ENCODE assay signal across 26 cellular contexts in genomic region chr20:822651-823325, GRCh38. TPM values are rescaled to one million over a fixed set of nuclear protein-coding genes. Genes with fewer than 3 reads are reported as not detected.
DNase-seq lines count a peak whose midpoint lies in the region; ATAC-seq and TF ChIP-seq lines count a peak whose summit lies in the region.
"Had no signal": no experiment of that assay in that cellular context is flagged by ENCODE, and none has a peak within 500 bp of the region (broad histone marks: within the 10 kb centered on the region; RNA-seq: fewer than 3 reads in every experiment).

No MANE protein-coding gene starts in this region.

- H3K4me1 Mint-ChIP-seq in GM23338: peaks cover 5% of the 10 kb centered on the region
- peaks cover 42% of the 10 kb centered on the region for H3K4me1 Mint-ChIP-seq in glutamatergic neuron (ENCODE audit: low read depth, unreplicated experiment)
- peaks cover 20% of the 10 kb centered on the region for H3K4me1 Mint-ChIP-seq in neural progenitor cell

- H3K4me3 ChIP-seq in GM23338 (no peak overlapping the region), neural progenitor cell (no peak overlapping the region)
- H3K4me3 ChIP-seq: GM12878, SJSA1 had no signal

- H3K4me3 Mint-ChIP-seq in GM23338 (no peak overlapping the region), glutamatergic neuron (ENCODE audit: unreplicated experiment) (peak overlapping the region; percentile 64), neural progenitor cell (peak overlapping the region; percentile 66)
- H3K4me3 Mint-ChIP-seq: activated T-cell treated with anti-CD3 and anti-CD28 coated beads, Interleukin-2, amount 50 U/mL, for 72 hours; CD4-positive, CD25-positive, alpha-beta regulatory T cell; effector memory CD8-positive, alpha-beta T cell; HFFc6; stimulated activated naive B cell treated with anti-CD40 and anti-IgM and Interleukin-4, amounts not matched to agents 10 μg/mL and 1 μg/mL and 100 μg/mL, for 72 hours had no signal

- no peak overlapping the region for H3K9ac ChIP-seq in neural progenitor cell

- H3K36me3 Mint-ChIP-seq in GM23338 (ENCODE audit: low read depth): peaks cover 3% of the 10 kb centered on the region; the same call in 1 of the 3 replicates
- H3K36me3 Mint-ChIP-seq in glutamatergic neuron (ENCODE audit: unreplicated experiment): peaks cover 10% of the 10 kb centered on the region
- no peaks in the 10 kb centered on the region for H3K36me3 Mint-ChIP-seq in neural progenitor cell
- H3K36me3 Mint-ChIP-seq: activated naive CD4-positive, alpha-beta T cell treated with anti-CD3 and anti-CD28 coated beads, Interleukin-2, amount 50 U/mL, for 72 hours; CD4-positive, CD25-positive, alpha-beta regulatory T cell; stimulated activated naive B cell treated with anti-CD40 and anti-IgM and Interleukin-4, amounts not matched to agents 10 μg/mL and 1 μg/mL and 100 μg/mL, for 72 hours had no signal

- H2AFZ ChIP-seq in GM23338: peak overlapping the region; percentile 28; the same call in 1 of the 2 replicates
- H2AFZ ChIP-seq in neural progenitor cell (replicated peaks): no peak overlapping the region

- no peak overlapping the region for H3K27ac Mint-ChIP-seq in GM23338
- peak overlapping the region; percentile 98 for H3K27ac Mint-ChIP-seq in glutamatergic neuron (ENCODE audit: unreplicated experiment)
- H3K27ac Mint-ChIP-seq in neural progenitor cell: peak overlapping the region; percentile 61
- H3K27ac Mint-ChIP-seq: activated naive CD4-positive, alpha-beta T cell treated with anti-CD3 and anti-CD28 coated beads, Interleukin-2, amount 50 U/mL, for 72 hours; activated T-cell treated with anti-CD3 and anti-CD28 coated beads, Interleukin-2, amount 50 U/mL, for 72 hours; effector memory CD8-positive, alpha-beta T cell; HFFc6 had no signal

- H3K9me3 Mint-ChIP-seq in GM23338 (peaks cover 5% of the 10 kb centered on the region; the same call in 2 of the 3 replicates), glutamatergic neuron (ENCODE audit: unreplicated experiment) (peaks cover 16% of the 10 kb centered on the region), neural progenitor cell (no peaks in the 10 kb centered on the region)
- H3K9me3 Mint-ChIP-seq: activated naive CD4-positive, alpha-beta T cell treated with anti-CD3 and anti-CD28 coated beads, Interleukin-2, amount 50 U/mL, for 72 hours; activated T-cell treated with anti-CD3 and anti-CD28 coated beads, Interleukin-2, amount 50 U/mL, for 72 hours; effector memory CD8-positive, alpha-beta T cell; HFFc6; stimulated activated naive B cell treated with anti-CD40 and anti-IgM and Interleukin-4, amounts not matched to agents 10 μg/mL and 1 μg/mL and 100 μg/mL, for 72 hours had no signal

- H3K4me1 ChIP-seq in GM23338 (ENCODE audit: insufficient read depth) (no peaks in the 10 kb centered on the region), neural progenitor cell (no peaks in the 10 kb centered on the region)
- H3K4me1 ChIP-seq: SJSA1 had no signal

- H3K79me2 ChIP-seq in GM23338 (replicated peaks; ENCODE audit: insufficient read depth): no peaks in the 10 kb centered on the region
- no peaks in the 10 kb centered on the region for H3K79me2 ChIP-seq in neural progenitor cell (ENCODE audit: low read depth)

- H3K4me2 ChIP-seq in GM23338 (no peak overlapping the region), neural progenitor cell (no peak overlapping the region)

- no peaks in the 10 kb centered on the region for H3K9me2 ChIP-seq in GM23338 (ENCODE audit: insufficient read depth)

- H3K9me3 ChIP-seq in neural progenitor cell (ENCODE audit: low read depth): no peaks in the 10 kb centered on the region
- H3K9me3 ChIP-seq: SJSA1 had no signal

- no peaks in the 10 kb centered on the region for H4K20me1 ChIP-seq in GM23338 (replicated peaks; ENCODE audit: insufficient read depth)
- H4K20me1 ChIP-seq in neural progenitor cell (ENCODE audit: low read depth): no peaks in the 10 kb centered on the region

- H3F3A ChIP-seq in GM23338 (replicated peaks; ENCODE audit: low read depth) (no peaks in the 10 kb centered on the region), neural progenitor cell (ENCODE audit: low read depth) (no peaks in the 10 kb centered on the region)

- no peak for TF ChIP-seq CTCF in GM23338 (conservative IDR thresholded peaks at IDR 0.05; ENCODE audit: low read depth in 2 of 2)
- no peak for TF ChIP-seq CTCF in glutamatergic neuron (IDR thresholded peaks at IDR 0.05; ENCODE audit: partially characterized antibody, unreplicated experiment)
- TF ChIP-seq CTCF in neural progenitor cell (IDR thresholded peaks at IDR 0.05): no peak

- H3K27me3 ChIP-seq in GM23338 (ENCODE audit: insufficient read depth) (no peaks in the 10 kb centered on the region), neural progenitor cell (no peaks in the 10 kb centered on the region)
- H3K27me3 ChIP-seq: SJSA1 had no signal

- no peaks in the 10 kb centered on the region for H3K36me3 ChIP-seq in GM23338 (ENCODE audit: insufficient read depth)
- no peaks in the 10 kb centered on the region for H3K36me3 ChIP-seq in neural progenitor cell
- H3K36me3 ChIP-seq: SJSA1 had no signal

- DNase-seq in GM23338 (ENCODE audit: low spot score) (no peak), NCI-H526 treated with DMSO at 0.1 percent for 48 hours (lab: John Stamatoyannopoulos, UW) (peak; percentile 95), glutamatergic neuron (peak; percentile 64), neural progenitor cell (ENCODE audit: low spot score) (no peak), UCSD-AML1 (lab: John Stamatoyannopoulos, UW; ENCODE audit: unreplicated experiment) (no peak)
- DNase-seq: activated CD4-positive, CD25-positive, alpha-beta regulatory T cell treated with anti-CD3 and anti-CD28 coated beads, Interleukin-2, amount 50 U/mL, for 72 hours; activated T-cell treated with anti-CD3 and anti-CD28 coated beads, Interleukin-2, amount 50 U/mL, for 72 hours; CD4-positive, CD25-positive, alpha-beta regulatory T cell; effector memory CD8-positive, alpha-beta T cell; EL; HFFc6; KBM-7; mammary epithelial cell; NCI-H1105 treated with DMSO at 0.1 percent for 48 hours; NCI-H2029 treated with DMSO at 0.1 percent for 48 hours; NCI-H748 treated with DMSO at 0.1 percent for 48 hours; RPMI8226; stimulated activated CD4-positive, alpha-beta T cell treated with anti-CD3 and anti-CD28 coated beads, Interleukin-4, amount 100 ng/mL, for 4 hours; stimulated activated naive B cell treated with anti-CD40 and anti-IgM and Interleukin-4, amounts not matched to agents 10 μg/mL and 1 μg/mL and 100 μg/mL, for 72 hours had no signal

- H3K27ac ChIP-seq in GM23338 (ENCODE audit: low read depth) (no peak overlapping the region), neural progenitor cell (no peak overlapping the region)
- H3K27ac ChIP-seq: SJSA1 had no signal

- ATAC-seq in GM23338 (peak; percentile 45; the same call in 2 of the 3 replicates), HG02852 (IDR thresholded peaks at IDR 0.05; ENCODE audit: unreplicated experiment) (no peak), HG02938 (IDR thresholded peaks at IDR 0.05; ENCODE audit: unreplicated experiment) (no peak)
- ATAC-seq: activated naive CD4-positive, alpha-beta T cell treated with anti-CD3 and anti-CD28 coated beads, Interleukin-2, amount 50 U/mL, for 72 hours; activated T-cell treated with anti-CD3 and anti-CD28 coated beads, Interleukin-2, amount 50 U/mL, for 72 hours; effector memory CD8-positive, alpha-beta T cell; GM12878; stimulated activated naive B cell treated with anti-CD40 and anti-IgM and Interleukin-4, amounts not matched to agents 10 μg/mL and 1 μg/mL and 100 μg/mL, for 72 hours had no signal

- peaks cover 15% of the 10 kb centered on the region for H3K27me3 Mint-ChIP-seq in GM23338 (ENCODE audit: insufficient read depth, low read depth, poor library complexity)
- H3K27me3 Mint-ChIP-seq in glutamatergic neuron (ENCODE audit: unreplicated experiment): peaks cover 19% of the 10 kb centered on the region
- H3K27me3 Mint-ChIP-seq in neural progenitor cell (ENCODE audit: insufficient read depth, low read depth): peaks cover 10% of the 10 kb centered on the region
- H3K27me3 Mint-ChIP-seq: CD4-positive, CD25-positive, alpha-beta regulatory T cell had no signal

RNA-seq across cellular contexts. Expression of gene FAM110A, which starts 10.7 kb away (rescaled TPM):
- 13.7 and 15.0 TPM in 2 replicates for total RNA-seq in GM23338 (2014; rRNA removed; shearing (Covaris generic))
- 9.9 and 10.7 TPM in 2 replicates for polyA plus RNA-seq in GM23338 (2016; fragmentation: Nextera tagmentation; extraction: Ambion mirVana)
- total RNA-seq in glutamatergic neuron (ENCODE audit: unreplicated experiment) (152 TPM), neural progenitor cell (ENCODE audit: low replicate concordance) (2.9 and 9.1 TPM in 2 replicates)

RNA-seq across cellular contexts. Expression of gene SLC52A3, which starts 54.5 kb away (rescaled TPM):
- total RNA-seq in GM23338 (2014; rRNA removed; shearing (Covaris generic)): 3.6 and 4.5 TPM in 2 replicates
- polyA plus RNA-seq in GM23338 (2016; fragmentation: Nextera tagmentation; extraction: Ambion mirVana): 2.3 and 2.5 TPM in 2 replicates
- total RNA-seq in glutamatergic neuron (ENCODE audit: unreplicated experiment): not detected
- total RNA-seq in neural progenitor cell (ENCODE audit: low replicate concordance): 0.56 TPM in 1 of 2 replicates, not detected in the other
- total RNA-seq: activated naive CD4-positive, alpha-beta T cell treated with anti-CD3 and anti-CD28 coated beads, Interleukin-2, amount 50 U/mL, for 72 hours; activated T-cell treated with anti-CD3 and anti-CD28 coated beads, Interleukin-2, amount 50 U/mL, for 72 hours; CD4-positive, CD25-positive, alpha-beta regulatory T cell; fibroblast of villous mesenchyme; GM12878; mammary epithelial cell; pulmonary artery endothelial cell; SJSA1 had no signal
- polyA plus RNA-seq: CD4-positive, CD25-positive, alpha-beta regulatory T cell; GM12878 had no signal

Comparison
In these comparisons a context has a peak if more than half of its experiments do, and no peak if none do; other contexts are left out.
1. DNase-seq: peak in NCI-H526 treated with DMSO at 0.1 percent for 48 hours (single experiment) and glutamatergic neuron (single experiment); none in GM23338 (single experiment), neural progenitor cell (single experiment) and UCSD-AML1 (single experiment).